In genomic region chr11:10658621-10659338, GRCh38 we compare ENCODE assay signal across 11 cellular contexts. TPM values are rescaled to one million over a fixed set of nuclear protein-coding genes. Genes with fewer than 3 reads are reported as not detected.
DNase-seq lines count a peak whose midpoint lies in the region; ATAC-seq, FAIRE-seq and TF ChIP-seq lines count a peak whose summit lies in the region.
"Had no signal": no experiment of that assay in that cellular context is flagged by ENCODE, and none has a peak within 500 bp of the region (broad histone marks: within the 10 kb centered on the region; RNA-seq: fewer than 3 reads in every experiment).

No MANE protein-coding gene starts in this region.

- whole genome bisulfite sequencing in HepG2 (ENCODE audit: low lambda C conversion rate) = 83% methylated on average over 1 of the region's 6 CpGs

- no TSS peak for BruUV-seq in HepG2 (replicated peaks; lab: Mats Ljungman, UMichigan)

- no peak overlapping the region for H3K27ac ChIP-seq in HepG2 (ENCODE audit: extremely low read length, insufficient read depth, low read length)
- H3K27ac ChIP-seq in stomach smooth muscle (ENCODE audit: low read length) = peak overlapping the region; percentile 76
- H3K27ac ChIP-seq: HL-60 had no signal

- TF ChIP-seq EP300 in HepG2 (IDR thresholded peaks at IDR 0.05; ENCODE audit: low read depth in 2 of 2, low read length in 2 of 2) (no peak), HepG2 (CRISPR knock-in tag; IDR thresholded peaks at IDR 0.05; ENCODE audit: borderline replicate concordance) (no peak)

- POLR2A ChIA-PET in HepG2 (lab: Yijun Ruan, JAX) = interaction anchor here (0.7 kb wide), 1 partner anchor 41 kb away, joined by 3 read pairs; no protein-coding TSS in a partner anchor

- no peak for TF ChIP-seq CTCF in HepG2 (CRISPR knock-in tag; IDR thresholded peaks at IDR 0.05)

- H3K4me1 ChIP-seq in adipocyte (ENCODE audit: control insufficient read depth, insufficient read depth, low read length) = peaks cover 73% of the 10 kb centered on the region
- peaks cover 29% of the 10 kb centered on the region for H3K4me1 ChIP-seq in HepG2 (ENCODE audit: insufficient read depth, low read length)
- H3K4me1 ChIP-seq in stomach smooth muscle (ENCODE audit: control insufficient read depth, insufficient read depth, low read length) = peaks cover 85% of the 10 kb centered on the region

- no peaks in the 10 kb centered on the region for H4K20me1 ChIP-seq in HepG2 (ENCODE audit: insufficient read depth, low read length)

- TF ChIP-seq POLR2A in HepG2 (IDR thresholded peaks at IDR 0.05; ENCODE audit: insufficient read depth in 1 of 2, low read depth in 2 of 2, low read length in 2 of 2) = no peak

- peak overlapping the region; percentile 23 for H2AFZ ChIP-seq in HepG2 (ENCODE audit: low read length)

- no peak overlapping the region for H3K4me3 ChIP-seq in adipocyte (ENCODE audit: low read length)
- peak overlapping the region in 1 of 3 experiments; percentile 42; a peak in 2 of 6 replicates for H3K4me3 ChIP-seq in HepG2 (replicated peaks in 1 of 3; ENCODE audit: insufficient read depth in 1 of 3, low read depth in 2 of 3, low read length in 3 of 3)
- H3K4me3 ChIP-seq in stomach smooth muscle (ENCODE audit: low read length in 2 of 2) = peak overlapping the region in 1 of 2 donors; percentile 47

- intact Hi-C loops in HepG2 (cut with micrococcal nuclease; ENCODE audit: unreplicated experiment) = loop anchor here (10.0 kb wide), 1 partner anchor 76 kb away; no protein-coding TSS in a partner anchor

- H3K79me2 ChIP-seq in HepG2 (ENCODE audit: insufficient read depth, low read length) = no peaks in the 10 kb centered on the region

- no peak for FAIRE-seq in HepG2 (lab: Jason Lieb, UNC)

- DNase-seq in HT-29 (ENCODE audit: low spot score) (peak; percentile 31), adipocyte (ENCODE audit: low read depth) (no peak), HepG2 (ENCODE audit: low spot score) (no peak), SW 1271 (lab: John Stamatoyannopoulos, UW) (no peak)
- DNase-seq: amygdala, NCI-H2171 had no signal

- peak overlapping the region; percentile 69 for H3K4me2 ChIP-seq in HepG2 (ENCODE audit: low read depth, low read length)

- CTCF ChIA-PET in HepG2 (lab: Yijun Ruan, JAX; ENCODE audit: low intra/inter-chr PET ratio, low total read pairs) = no interaction called here

- ATAC-seq in HepG2 = peak; percentile 74
- no peak for ATAC-seq in HG03280 (IDR thresholded peaks at IDR 0.05; ENCODE audit: unreplicated experiment)
- no peak for ATAC-seq in HG03135 (IDR thresholded peaks at IDR 0.05; ENCODE audit: unreplicated experiment)
- no peak for ATAC-seq in HG02884 (IDR thresholded peaks at IDR 0.05; ENCODE audit: unreplicated experiment)

- H3K9me3 ChIP-seq in adipocyte (ENCODE audit: control insufficient read depth, low read length) = no peaks in the 10 kb centered on the region
- no peaks in the 10 kb centered on the region for H3K9me3 ChIP-seq in HepG2 (ENCODE audit: low read length)
- H3K9me3 ChIP-seq in stomach smooth muscle (ENCODE audit: control insufficient read depth in 2 of 2, low read length in 2 of 2) = no peaks in the 10 kb centered on the region

- H3K36me3 ChIP-seq in adipocyte (ENCODE audit: control insufficient read depth, insufficient read depth, low read length, severe bottlenecking) = peaks cover 12% of the 10 kb centered on the region
- no peaks in the 10 kb centered on the region for H3K36me3 ChIP-seq in HepG2 (replicated peaks in 1 of 2; ENCODE audit: control insufficient read depth in 1 of 2, insufficient read depth in 2 of 2, low read length in 2 of 2)
- H3K36me3 ChIP-seq in stomach smooth muscle (ENCODE audit: control insufficient read depth in 2 of 2, insufficient read depth in 2 of 2, low read length in 2 of 2) = peaks cover 0 to 8% of the 10 kb centered on the region in 2 donors

- in situ Hi-C loops in HepG2 (cut with HindIII; ENCODE audit: extremely low pct_ligation_motif_present, low pct_unique_long_range_greater_than_20kb) = no loop called here

- no peaks in the 10 kb centered on the region for H3K27me3 ChIP-seq in adipocyte (replicated peaks; ENCODE audit: control insufficient read depth, insufficient read depth, low read length)
- H3K27me3 ChIP-seq in HepG2 (ENCODE audit: control insufficient read depth in 1 of 2, insufficient read depth in 2 of 2, low read length in 2 of 2) = no peaks in the 10 kb centered on the region
- H3K27me3 ChIP-seq in stomach smooth muscle (ENCODE audit: control insufficient read depth in 1 of 2, insufficient read depth in 2 of 2, low read length in 2 of 2) = no peaks in the 10 kb centered on the region

- no peak for TF ChIP-seq RAD21 in HepG2 (CRISPR knock-in tag; IDR thresholded peaks at IDR 0.05)

- H3K9ac ChIP-seq in adipocyte (ENCODE audit: low read length) (peak overlapping the region; percentile 86), HepG2 (ENCODE audit: insufficient read depth, low read depth, low read length) (peak overlapping the region; percentile 10; the same call in 1 of the 2 replicates), stomach smooth muscle (ENCODE audit: low read length in 2 of 2) (peak overlapping the region; percentile 16 to 36)

TF ChIP-seq in HepG2, 621 proteins besides CTCF, POLR2A, EP300 and RAD21 (continues in another document):
- TF ChIP-seq YY1 (IDR thresholded peaks at IDR 0.05; ENCODE audit: insufficient read depth, insufficient replicate concordance, low read depth, low read length) (no peak), ZNF737 (CRISPR knock-in tag; IDR thresholded peaks at IDR 0.05; ENCODE audit: borderline replicate concordance) (no peak), LRRFIP1 (CRISPR knock-in tag; conservative IDR thresholded peaks at IDR 0.05) (no peak), KDM4B (CRISPR knock-in tag; IDR thresholded peaks at IDR 0.05) (no peak), HOXA3 (CRISPR knock-in tag; IDR thresholded peaks at IDR 0.05) (no peak), NBN (conservative IDR thresholded peaks at IDR 0.05) (no peak), ZNF850 (CRISPR knock-in tag; conservative IDR thresholded peaks at IDR 0.05) (no peak), ZNF383 (CRISPR knock-in tag; IDR thresholded peaks at IDR 0.05; ENCODE audit: borderline replicate concordance) (no peak), HNRNPL (IDR thresholded peaks at IDR 0.05; ENCODE audit: low read depth, low read length) (no peak), MAFK (conservative IDR thresholded peaks at IDR 0.05 in 1 of 2, IDR thresholded peaks at IDR 0.05 in 1 of 2; ENCODE audit: low read length in 2 of 2) (no peak)

RNA-seq across cellular contexts. Expression of gene IRAG1, which starts 34.8 kb away (rescaled TPM):
- 0.21 and 1.3 TPM in 2 replicates for total RNA-seq in HT-29 (2014; rRNA removed; shearing (Covaris generic))
- total RNA-seq in HepG2 (2016; rRNA removed; fragmentation: Illumina TruSeq; extraction: Trizol) = 0.13 TPM in 2 replicates
- 0.18 TPM in 1 of 2 replicates, not detected in the other for total RNA-seq in HepG2 (2016; cell fraction: cytosol; rRNA removed; fragmentation: Illumina TruSeq; extraction: Trizol; ENCODE audit: low read depth)
- total RNA-seq in HepG2 (2016; cell fraction: insoluble cytoplasmic fraction; rRNA removed; fragmentation: Illumina TruSeq; extraction: Trizol) = 0.13 and 0.16 TPM in 2 replicates
- total RNA-seq in HepG2 (2016; cell fraction: membrane; rRNA removed; fragmentation: Illumina TruSeq; extraction: Trizol) = 0.07 and 0.31 TPM in 2 replicates
- total RNA-seq in HepG2 (2016; cell fraction: nucleus; rRNA removed; fragmentation: Illumina TruSeq; extraction: Trizol) = 0.09 TPM in 1 of 2 replicates, not detected in the other
- 0.20 and 0.29 TPM in 2 replicates for polyA plus RNA-seq in HepG2 (2011; rRNA removed)
- 0.13 and 0.19 TPM in 2 replicates for polyA plus RNA-seq in HepG2 (2011; cell fraction: cytosol; rRNA removed)
- polyA plus RNA-seq in HepG2 (2011; cell fraction: nucleus; rRNA removed) = 0.19 and 0.29 TPM in 2 replicates
- 0.05 and 0.15 TPM in 2 replicates for polyA plus RNA-seq in HepG2 (2012)
- polyA plus RNA-seq in HepG2 (2016; cell fraction: cytosol; fragmentation: Illumina TruSeq; extraction: Trizol; ENCODE audit: low read depth) = 0.01 TPM in 1 of 2 replicates, not detected in the other
- polyA plus RNA-seq in HepG2 (2016; cell fraction: insoluble cytoplasmic fraction; fragmentation: Illumina TruSeq; extraction: Trizol; ENCODE audit: low read depth) = 0.10 and 0.15 TPM in 2 replicates
- 0.05 TPM in 1 of 2 replicates, not detected in the other for polyA plus RNA-seq in HepG2 (2016; cell fraction: membrane; fragmentation: Illumina TruSeq; extraction: Trizol; ENCODE audit: low read depth)
- 0.17 and 0.19 TPM in 2 replicates for polyA plus RNA-seq in HepG2 (2016; cell fraction: nucleus; fragmentation: Illumina TruSeq; extraction: Trizol; ENCODE audit: insufficient read depth, low read depth)
- 0.36 TPM in 1 of 2 replicates, not detected in the other for polyA minus RNA-seq in HepG2 (2011; rRNA and poly(A)+ RNA removed; ENCODE audit: low replicate concordance)
- polyA minus RNA-seq in HepG2 (2011; cell fraction: cytosol; rRNA and poly(A)+ RNA removed) = 0.09 and 0.20 TPM in 2 replicates
- polyA minus RNA-seq in HepG2 (2011; cell fraction: nucleus; rRNA and poly(A)+ RNA removed) = 0.25 and 0.26 TPM in 2 replicates

Comparison
In these comparisons a context has a peak if more than half of its experiments do, and no peak if none do; other contexts are left out.
1. H3K9ac ChIP-seq: peak in every context shown above with its lines; median percentile 86 in adipocyte; 26 in stomach smooth muscle; 10 in HepG2.